In genomic region chr15:59685737-59686297, GRCh38 we compare ENCODE assay signal across 10 cellular contexts. TPM values are rescaled to one million over a fixed set of nuclear protein-coding genes. Genes with fewer than 3 reads are reported as not detected.
DNase-seq lines count a peak whose midpoint lies in the region; ATAC-seq and TF ChIP-seq lines count a peak whose summit lies in the region.
"Had no signal": no experiment of that assay in that cellular context is flagged by ENCODE, and none has a peak within 500 bp of the region (broad histone marks: within the 10 kb centered on the region; RNA-seq: fewer than 3 reads in every experiment).

No MANE protein-coding gene starts in this region.

- DNase-seq in GM12864 (ENCODE audit: low read depth) (no peak), OCI-M1 (lab: John Stamatoyannopoulos, UW) (peak; percentile 70), sigmoid colon (no peak), cerebellar nuclear complex (lab: John Stamatoyannopoulos, UW) (no peak), NCI-H1694 treated with DMSO at 0.1 percent for 48 hours (lab: John Stamatoyannopoulos, UW) (no peak), NCI-H1092 treated with DMSO at 0.1 percent for 48 hours (lab: John Stamatoyannopoulos, UW) (no peak)
- no peak for DNase-seq in effector memory CD8-positive, alpha-beta T cell
- DNase-seq: hippocampal formation had no signal

- intact Hi-C loops in sigmoid colon (cut with DNase I): no loop called here

- no peak for ATAC-seq in effector memory CD8-positive, alpha-beta T cell (replicated peaks)
- no peak for ATAC-seq in GM18502 (IDR thresholded peaks at IDR 0.05; ENCODE audit: poor library complexity, unreplicated experiment)

- no peaks in the 10 kb centered on the region for H3K27me3 ChIP-seq in sigmoid colon

- 4% methylated on average over 1 of the region's 1 CpG for WGBS in sigmoid colon, 2 donors

- H3K4me3 Mint-ChIP-seq in effector memory CD8-positive, alpha-beta T cell: peak overlapping the region; percentile 34 to 52

- peaks cover 0 to 22% (median 10%) of the 10 kb centered on the region in 4 donors for H3K36me3 ChIP-seq in sigmoid colon

- no peak for TF ChIP-seq POLR2A in sigmoid colon (IDR thresholded peaks at IDR 0.05)

- peaks cover 21 to 44% of the 10 kb centered on the region in 2 donors for H3K4me1 Mint-ChIP-seq in effector memory CD8-positive, alpha-beta T cell (ENCODE audit: low read depth in 2 of 2)

- H3K9me3 ChIP-seq in sigmoid colon: no peaks in the 10 kb centered on the region

- H3K4me3 ChIP-seq in GM12864 (ENCODE audit: low read depth, low read length): peak overlapping the region; percentile 17
- no peak overlapping the region for H3K4me3 ChIP-seq in sigmoid colon

- TF ChIP-seq CTCF in GM12864 (IDR thresholded peaks at IDR 0.05; ENCODE audit: low read depth, low read length, missing control alignments) (no peak), sigmoid colon (IDR thresholded peaks at IDR 0.05) (no peak)

- H3K36me3 Mint-ChIP-seq in effector memory CD8-positive, alpha-beta T cell (ENCODE audit: insufficient read depth): peaks cover 50% of the 10 kb centered on the region

- no peak for TF ChIP-seq EP300 in sigmoid colon (IDR thresholded peaks at IDR 0.05)

- peak overlapping the region in 3 of 4 donors; percentile 54 to 99 (median 98) for H3K27ac ChIP-seq in sigmoid colon
- H3K27ac ChIP-seq: VCaP had no signal

- no peaks in the 10 kb centered on the region for H3K9me3 Mint-ChIP-seq in effector memory CD8-positive, alpha-beta T cell

- H3K4me1 ChIP-seq in sigmoid colon: peaks cover 0 to 47% (median 28%) of the 10 kb centered on the region in 4 donors

- no peak overlapping the region for H3K27ac Mint-ChIP-seq in effector memory CD8-positive, alpha-beta T cell

- H3K27me3 Mint-ChIP-seq in effector memory CD8-positive, alpha-beta T cell: no peaks in the 10 kb centered on the region

RNA-seq across cellular contexts. Expression of gene BNIP2, which starts 3.3 kb away (rescaled TPM):
- total RNA-seq in sigmoid colon: 100 to 1,000 TPM; 115 to 199 (median 142) TPM
- 10 to 100 TPM; 28.8 to 33.5 (median 33.3) TPM for polyA plus RNA-seq in sigmoid colon

RNA-seq across cellular contexts. Expression of gene GTF2A2, which starts 28.5 kb away (rescaled TPM):
- 10 to 100 TPM; 33.7 to 48.2 (median 35.7) TPM for total RNA-seq in sigmoid colon
- polyA plus RNA-seq in sigmoid colon: 10 to 100 TPM; 55.3 to 98.0 (median 80.5) TPM
